ENCODE assay signal across 2 cellular contexts in genomic region chr17:50405353-50405752, GRCh38.
TF ChIP-seq lines count a peak whose summit lies in the region.

No MANE protein-coding gene starts in this region.

TF ChIP-seq in A549, 52 proteins besides CTCF, POLR2A, EP300 and RAD21:
- TF ChIP-seq MAFK (IDR thresholded peaks at IDR 0.05; ENCODE audit: partially characterized antibody), result peak; percentile 94

TF ChIP-seq in K562, 482 proteins besides CTCF, POLR2A, EP300 and RAD21:
- TF ChIP-seq ZNF316 (IDR thresholded peaks at IDR 0.05) (peak; percentile 89), MAFK (IDR thresholded peaks at IDR 0.05; ENCODE audit: low read length) (peak; percentile 33; the same call in 1 of the 2 replicates), C11orf30 (IDR thresholded peaks at IDR 0.05; ENCODE audit: low read depth) (peak; percentile 81), MAFF (IDR thresholded peaks at IDR 0.05; ENCODE audit: low read length) (peak; percentile 56), MAFG (tag; conservative IDR thresholded peaks at IDR 0.05) (peak; percentile 75)
